ENCODE assay signal across 27 cellular contexts in genomic region chr14:41385787-41386186, GRCh38.
"Had no signal": no experiment of that assay in that cellular context is flagged by ENCODE, and none has a peak within 500 bp of the region (broad histone marks: within the 10 kb centered on the region; RNA-seq: fewer than 3 reads in every experiment).

No MANE protein-coding gene starts in this region.

- ATAC-seq: left lung; lower lobe of right lung; natural killer cell; psoas muscle; stimulated activated effector memory CD8-positive, alpha-beta T cell treated with anti-CD3 and anti-CD28 coated beads, Interleukin-12 subunit alpha, Interleukin-12 subunit beta, amount 100 ng/mL, for 72 hours had no signal

- H3K36me3 Mint-ChIP-seq: activated naive CD4-positive, alpha-beta T cell treated with anti-CD3 and anti-CD28 coated beads, Interleukin-2, amount 10 ng/mL, durations not matched to agents 7 days and 5 days; activated naive CD8-positive, alpha-beta T cell treated with anti-CD3 and anti-CD28 coated beads, Interleukin-2, amount 10 ng/mL, durations not matched to agents 7 days and 5 days; brain; neural progenitor cell; stimulated activated effector memory CD8-positive, alpha-beta T cell treated with anti-CD3 and anti-CD28 coated beads, Interleukin-12 subunit alpha, Interleukin-12 subunit beta, amount 100 ng/mL, for 72 hours had no signal

- H3K4me3 Mint-ChIP-seq: activated naive CD4-positive, alpha-beta T cell treated with anti-CD3 and anti-CD28 coated beads, Interleukin-2, amount 10 ng/mL, durations not matched to agents 7 days and 5 days; activated naive CD8-positive, alpha-beta T cell treated with anti-CD3 and anti-CD28 coated beads, Interleukin-2, amount 10 ng/mL, durations not matched to agents 7 days and 5 days; activated T-helper 1 cell treated with anti-CD3 and anti-CD28 coated beads, Interleukin-12 subunit alpha, Interleukin-12 subunit beta, Interleukin-2, Interleukin-4 antibody, amounts not matched to agents 30 ng/mL and 10 ng/mL and 1 ng/mL, durations not matched to agents 14 hours and 24 hours and 36 hours; brain; natural killer cell; neural progenitor cell; stimulated activated effector memory CD8-positive, alpha-beta T cell treated with anti-CD3 and anti-CD28 coated beads, Interleukin-12 subunit alpha, Interleukin-12 subunit beta, amount 100 ng/mL, for 72 hours; stimulated activated naive CD8-positive, alpha-beta T cell treated with anti-CD3 and anti-CD28 coated beads, Interleukin-15, Interleukin-2, amounts not matched to agents 100 ng/mL and 50 ng/mL, for 24 hours had no signal

- H3K4me1 Mint-ChIP-seq: activated naive CD4-positive, alpha-beta T cell treated with anti-CD3 and anti-CD28 coated beads, Interleukin-2, amount 10 ng/mL, durations not matched to agents 7 days and 5 days; activated naive CD8-positive, alpha-beta T cell treated with anti-CD3 and anti-CD28 coated beads, Interleukin-2, amount 10 ng/mL, durations not matched to agents 7 days and 5 days; brain; natural killer cell; neural progenitor cell; stimulated activated effector memory CD8-positive, alpha-beta T cell treated with anti-CD3 and anti-CD28 coated beads, Interleukin-12 subunit alpha, Interleukin-12 subunit beta, amount 100 ng/mL, for 72 hours had no signal

- DNase-seq: activated CD4-positive, alpha-beta T cell treated with anti-CD3 and anti-CD28 coated beads for 4 hours; activated CD4-positive, alpha-beta T cell treated with anti-CD3 and anti-CD28 coated beads, Interleukin-2, amount 50 U/mL, for 4 hours; activated gamma-delta T cell; activated naive CD4-positive, alpha-beta T cell treated with anti-CD3 and anti-CD28 coated beads, Interleukin-2, amount 10 ng/mL, durations not matched to agents 7 days and 5 days; activated naive CD8-positive, alpha-beta T cell treated with anti-CD3 and anti-CD28 coated beads, Interleukin-2, amount 10 ng/mL, durations not matched to agents 7 days and 5 days; activated T-cell treated with anti-CD3 and anti-CD28 coated beads for 4 hours; cerebellar nuclear complex; colonic mucosa; effector CD8-positive, alpha-beta T cell; esophagus squamous epithelium; foreskin melanocyte; left lung; lower lobe of right lung; mesendoderm; natural killer cell; occipital lobe; psoas muscle; sigmoid colon; small intestine; stimulated activated CD4-positive, alpha-beta T cell treated with anti-CD3 and anti-CD28 coated beads, Interleukin-4, amount 100 ng/mL, for 24 hours; substantia nigra; upper lobe of left lung had no signal

- H3K9me3 Mint-ChIP-seq: activated naive CD8-positive, alpha-beta T cell treated with anti-CD3 and anti-CD28 coated beads, Interleukin-2, amount 10 ng/mL, durations not matched to agents 7 days and 5 days; brain; neural progenitor cell; stimulated activated naive CD8-positive, alpha-beta T cell treated with anti-CD3 and anti-CD28 coated beads, Interleukin-15, Interleukin-2, amounts not matched to agents 100 ng/mL and 50 ng/mL, for 24 hours had no signal

- H3K27me3 Mint-ChIP-seq: activated naive CD4-positive, alpha-beta T cell treated with anti-CD3 and anti-CD28 coated beads, Interleukin-2, amount 10 ng/mL, durations not matched to agents 7 days and 5 days; activated naive CD8-positive, alpha-beta T cell treated with anti-CD3 and anti-CD28 coated beads, Interleukin-2, amount 10 ng/mL, durations not matched to agents 7 days and 5 days; stimulated activated naive CD8-positive, alpha-beta T cell treated with anti-CD3 and anti-CD28 coated beads, Interleukin-15, Interleukin-2, amounts not matched to agents 100 ng/mL and 50 ng/mL, for 24 hours had no signal

- H3K27ac Mint-ChIP-seq: activated naive CD4-positive, alpha-beta T cell treated with anti-CD3 and anti-CD28 coated beads, Interleukin-2, amount 10 ng/mL, durations not matched to agents 7 days and 5 days; activated naive CD8-positive, alpha-beta T cell treated with anti-CD3 and anti-CD28 coated beads, Interleukin-2, amount 10 ng/mL, durations not matched to agents 7 days and 5 days; activated T-helper 1 cell treated with anti-CD3 and anti-CD28 coated beads, Interleukin-12 subunit alpha, Interleukin-12 subunit beta, Interleukin-2, Interleukin-4 antibody, amounts not matched to agents 30 ng/mL and 10 ng/mL and 1 ng/mL, durations not matched to agents 14 hours and 24 hours and 36 hours; brain; natural killer cell; neural progenitor cell; stimulated activated effector memory CD8-positive, alpha-beta T cell treated with anti-CD3 and anti-CD28 coated beads, Interleukin-12 subunit alpha, Interleukin-12 subunit beta, amount 100 ng/mL, for 72 hours; stimulated activated naive CD8-positive, alpha-beta T cell treated with anti-CD3 and anti-CD28 coated beads, Interleukin-15, Interleukin-2, amounts not matched to agents 100 ng/mL and 50 ng/mL, for 24 hours had no signal
